9 cellular contexts compared by ENCODE assay signal in the genomic region with DNA sequence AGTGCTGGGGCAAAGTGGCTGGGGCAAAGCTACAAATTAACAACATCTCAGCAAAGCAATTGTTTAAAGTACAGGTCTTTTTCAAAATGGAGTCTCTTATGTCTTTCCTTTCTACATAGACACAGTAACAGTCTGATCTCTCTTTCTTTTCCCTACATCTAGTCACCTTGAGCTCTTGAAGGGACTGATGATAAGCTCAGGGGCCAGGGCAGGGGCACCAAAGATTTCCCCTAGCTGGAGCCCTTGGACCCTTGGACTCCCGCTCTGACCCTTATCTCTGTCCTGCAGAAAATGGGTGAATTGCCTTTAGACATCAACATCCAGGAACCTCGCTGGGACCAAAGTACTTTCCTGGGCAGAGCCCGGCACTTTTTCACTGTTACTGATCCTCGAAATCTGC. TPM values are rescaled to one million over a fixed set of nuclear protein-coding genes. Genes with fewer than 3 reads are reported as not detected.
DNase-seq lines count a peak whose midpoint lies in the region; ATAC-seq, FAIRE-seq and TF ChIP-seq lines count a peak whose summit lies in the region.
"Not testable (repeated sequence)": the region's sequence is repeated elsewhere in the genome, so short reads cannot be mapped to it uniquely, and the experiment has no call there.
"Had no signal": no experiment of that assay in that cellular context is flagged by ENCODE, and none has a peak within 500 bp of the region (broad histone marks: within the 10 kb centered on the region; RNA-seq: fewer than 3 reads in every experiment).

No MANE protein-coding gene starts in this region.

- H3K9me3 Mint-ChIP-seq in CD4-positive, alpha-beta memory T cell; type B pancreatic cell: not testable (repeated sequence)

- POLR2A ChIA-PET in CD4-positive, alpha-beta memory T cell (lab: Charles Lee; ENCODE audit: partially characterized antibody): not testable (repeated sequence)
- POLR2A ChIA-PET in K562 (lab: Yijun Ruan, JAX): interaction anchor here (0.6 to 1.4 kb wide), 3 partner anchors 23 to 1679 kb away, joined by 3 to 5 read pairs (median 3); no protein-coding TSS in a partner anchor

- not testable (repeated sequence) for H3K27me3 ChIP-seq in CD4-positive, alpha-beta memory T cell (ENCODE audit: insufficient read depth, low read length); K562 (ENCODE audit: control insufficient read depth in 2 of 2, insufficient read depth in 2 of 2, low read length in 2 of 2); hepatocyte

- H3K79me2 ChIP-seq in K562 (ENCODE audit: control insufficient read depth, insufficient read depth, low read length): not testable (repeated sequence)
- H3K79me2 ChIP-seq in hepatocyte: peaks cover 16% of the 10 kb centered on the region

- H3K4me3 Mint-ChIP-seq in CD4-positive, alpha-beta memory T cell: peak overlapping the region in 1 of 8 donors; percentile 7
- H3K4me3 Mint-ChIP-seq in T-helper 17 cell, type B pancreatic cell: not testable (repeated sequence)

- H4K20me1 ChIP-seq in K562 (replicated peaks; ENCODE audit: control insufficient read depth, insufficient read depth, low read length); hepatocyte (ENCODE audit: insufficient read depth, poor library complexity, severe bottlenecking): not testable (repeated sequence)

- H3K27ac Mint-ChIP-seq in CD4-positive, alpha-beta memory T cell: peak overlapping the region in 5 of 7 donors; percentile 6 to 52 (median 25)
- H3K27ac Mint-ChIP-seq in T-helper 17 cell: peak overlapping the region; percentile 37
- peak overlapping the region; percentile 41 for H3K27ac Mint-ChIP-seq in type B pancreatic cell

- peak overlapping the region; percentile 32; the same call in 1 of the 2 replicates for H3K4me2 ChIP-seq in K562 (ENCODE audit: insufficient read depth, low read length)
- peak overlapping the region; percentile 94 for H3K4me2 ChIP-seq in hepatocyte

- peaks cover 20% of the 10 kb centered on the region for H3K4me1 ChIP-seq in CD4-positive, alpha-beta memory T cell (ENCODE audit: insufficient read depth, low read length)
- H3K4me1 ChIP-seq in K562 (replicated peaks in 1 of 2; ENCODE audit: control insufficient read depth in 2 of 2, insufficient read depth in 2 of 2, low read length in 2 of 2) (peaks cover 12 to 43% of the 10 kb centered on the region in 2 experiments; a peak in 4 of 5 replicates), hepatocyte (ENCODE audit: insufficient read depth) (peaks cover 32% of the 10 kb centered on the region)

- not testable (repeated sequence) for H3K27ac ChIP-seq in CD4-positive, alpha-beta memory T cell (ENCODE audit: low read depth, low read length); K562 (ENCODE audit: extremely low read depth, low read depth, low read length)
- peak overlapping the region; percentile 99 for H3K27ac ChIP-seq in hepatocyte

- not testable (repeated sequence) for H3K27me3 Mint-ChIP-seq in CD4-positive, alpha-beta memory T cell; T-helper 17 cell
- H3K27me3 Mint-ChIP-seq in type B pancreatic cell: peaks cover 43% of the 10 kb centered on the region

- not testable (repeated sequence) for TF ChIP-seq POLR2A in K562 (conservative IDR thresholded peaks at IDR 0.05)

- H3K4me1 Mint-ChIP-seq in CD4-positive, alpha-beta memory T cell: peaks cover 10 to 34% (median 15%) of the 10 kb centered on the region in 4 donors
- peaks cover 29% of the 10 kb centered on the region for H3K4me1 Mint-ChIP-seq in T-helper 17 cell
- H3K4me1 Mint-ChIP-seq in type B pancreatic cell (ENCODE audit: unreplicated experiment): peaks cover 13% of the 10 kb centered on the region

- in situ Hi-C loops in K562 (cut with MboI): not testable (repeated sequence)

- not testable (repeated sequence) for H3K9me3 ChIP-seq in CD4-positive, alpha-beta memory T cell (ENCODE audit: control insufficient read depth in 1 of 2, low read length in 2 of 2); T-helper 17 cell (ENCODE audit: control insufficient read depth, low read length, poor library complexity, severe bottlenecking); K562 (replicated peaks; ENCODE audit: control insufficient read depth, insufficient read depth, low read depth, low read length); hepatocyte (ENCODE audit: low read depth)

- FAIRE-seq in K562 (lab: Jason Lieb, UNC): peak; percentile 26

- not testable (repeated sequence) for TF ChIP-seq CTCF in K562 (IDR thresholded peaks at IDR 0.05 in 2 of 3, conservative IDR thresholded peaks at IDR 0.05 in 1 of 3; ENCODE audit: insufficient read depth in 2 of 3, low read depth in 1 of 3, low read length in 3 of 3); hepatocyte (IDR thresholded peaks at IDR 0.05; ENCODE audit: poor library complexity); type B pancreatic cell (conservative IDR thresholded peaks at IDR 0.05)

- not testable (repeated sequence) for H3K9me2 ChIP-seq in hepatocyte (replicated peaks; ENCODE audit: insufficient read depth)

- peaks cover 34% of the 10 kb centered on the region for H3K36me3 ChIP-seq in CD4-positive, alpha-beta memory T cell (ENCODE audit: insufficient read depth, low read length)
- not testable (repeated sequence) for H3K36me3 ChIP-seq in K562 (ENCODE audit: control insufficient read depth, insufficient read depth, low read length); hepatocyte (replicated peaks; ENCODE audit: insufficient read depth, low read depth)

- H3K9me1 ChIP-seq in K562 (ENCODE audit: control insufficient read depth, insufficient read depth, low read length): not testable (repeated sequence)

- TF ChIP-seq EP300 in K562 (IDR thresholded peaks at IDR 0.05; ENCODE audit: low read length): not testable (repeated sequence)

- H3K9ac ChIP-seq in K562 (ENCODE audit: insufficient read depth in 1 of 2, low read depth in 2 of 2, low read length in 2 of 2): peak overlapping the region in 1 of 2 experiments; percentile 45; a peak in 1 of 4 replicates

- ATAC-seq in T-helper 17 cell, K562: not testable (repeated sequence)

- BruUV-seq in K562 (replicated peaks; lab: Mats Ljungman, UMichigan): not testable (repeated sequence)

- peaks cover 25 to 56% of the 10 kb centered on the region in 2 donors for H3K36me3 Mint-ChIP-seq in CD4-positive, alpha-beta memory T cell
- H3K36me3 Mint-ChIP-seq in T-helper 17 cell (ENCODE audit: low read depth); type B pancreatic cell: not testable (repeated sequence)

- not testable (repeated sequence) for DNase-seq in CD4-positive, alpha-beta memory T cell; T-helper 17 cell; type B pancreatic cell (ENCODE audit: extremely low spot score, unreplicated experiment)
- DNase-seq in K562 (ENCODE audit: extremely low read depth in 1 of 4, low spot score in 3 of 4): peak in 3 of 4 experiments; percentile 21 to 58 (median 53)
- DNase-seq in hepatocyte (ENCODE audit: low spot score): peak; percentile 72

- intact Hi-C loops in CD4-positive, alpha-beta memory T cell (cut with micrococcal nuclease): not testable (repeated sequence)
- intact Hi-C loops in K562 (cut with micrococcal nuclease): loop anchor here (5.0 to 10.0 kb wide), 2 partner anchors 33 to 410 kb away; no protein-coding TSS in a partner anchor

- 0% methylated on average over 4 of the region's 4 CpGs for WGBS in K562 (ENCODE audit: insufficient coverage, low coverage, missing lambda C conversion rate)
- 74% methylated on average over 4 of the region's 4 CpGs for whole genome bisulfite sequencing in hepatocyte (ENCODE audit: low lambda C conversion rate, missing lambda C conversion rate)

- not testable (repeated sequence) for TF ChIP-seq RAD21 in K562 (CRISPR knock-in tag; conservative IDR thresholded peaks at IDR 0.05 in 1 of 2, IDR thresholded peaks at IDR 0.05 in 1 of 2)

- not testable (repeated sequence) for H2AFZ ChIP-seq in K562 (ENCODE audit: low read depth, low read length); hepatocyte

- not testable (repeated sequence) for H3K4me3 ChIP-seq in CD4-positive, alpha-beta memory T cell (ENCODE audit: low read length in 2 of 2); K562; hepatocyte

- CTCF ChIA-PET in CD4-positive, alpha-beta memory T cell (lab: Charles Lee; ENCODE audit: partially characterized antibody): interaction anchor here (0.9 to 2.3 kb wide), 7 partner anchors 9 to 38 kb away, joined by 3 to 7 read pairs (median 4); no protein-coding TSS in a partner anchor
- CTCF ChIA-PET in K562 (lab: Yijun Ruan, JAX; ENCODE audit: low intra/inter-chr PET ratio): not testable (repeated sequence)

RNA-seq across cellular contexts. Expression of a gene that starts 3.4 kb away (rescaled TPM):
- total RNA-seq in CD4-positive, alpha-beta memory T cell: 100 to 1,000 TPM; 118 to 123 TPM
- 10 to 100 TPM; 10.8 to 21.0 TPM for polyA plus RNA-seq in CD4-positive, alpha-beta memory T cell
- total RNA-seq in T-helper 17 cell: 10 to 100 TPM; 40.8 to 51.5 TPM
- 6.0 and 9.2 TPM in 2 replicates for total RNA-seq in K562 (2011; cell fraction: chromatin; rRNA removed; ENCODE audit: low replicate concordance)
- 3.8 and 5.2 TPM in 2 replicates for total RNA-seq in K562 (2011; cell fraction: nucleolus; rRNA removed)
- 3.7 and 5.1 TPM in 2 replicates for total RNA-seq in K562 (2011; cell fraction: nucleoplasm; rRNA removed)
- total RNA-seq in K562 (2014; rRNA removed): 1.00 and 2.2 TPM in 2 replicates
- 0.64 and 0.69 TPM in 2 replicates for total RNA-seq in K562 (2014; rRNA removed; fragmentation: Illumina TruSeq; extraction: Trizol)
- 0.58 and 0.68 TPM in 2 replicates for total RNA-seq in K562 (2015; rRNA removed; fragmentation: Illumina TruSeq; extraction: Trizol)
- total RNA-seq in K562 (2021): 1.4 and 1.8 TPM in 2 replicates
- 4.6 and 8.1 TPM in 2 replicates for polyA plus RNA-seq in K562 (2011; rRNA removed)
- 5.6 and 7.0 TPM in 2 replicates for polyA plus RNA-seq in K562 (2011; cell fraction: cytosol; rRNA removed)
- polyA plus RNA-seq in K562 (2011; cell fraction: nucleus; rRNA removed): 15.8 and 21.0 TPM in 2 replicates
- 1.6 and 3.3 TPM in 2 replicates for polyA plus RNA-seq in K562 (2012)
- polyA plus RNA-seq in K562 (2014; fragmentation: Illumina TruSeq; extraction: Trizol): 1.5 and 1.6 TPM in 2 replicates
- polyA plus RNA-seq in K562 (2014; fragmentation: Nextera tagmentation; extraction: Ambion mirVana): under 1 TPM; 0.24 to 0.31 TPM
- 0.86 and 0.96 TPM in 2 replicates for polyA plus RNA-seq in K562 (2014; rRNA removed)
- polyA minus RNA-seq in K562 (2011; rRNA and poly(A)+ RNA removed): 5.0 and 5.6 TPM in 2 replicates
- 2.5 and 5.0 TPM in 2 replicates for polyA minus RNA-seq in K562 (2011; cell fraction: cytosol; rRNA and poly(A)+ RNA removed)
- polyA minus RNA-seq in K562 (2011; cell fraction: nucleus; rRNA and poly(A)+ RNA removed): 3.4 and 5.2 TPM in 2 replicates
- 92.4 and 102 TPM in 2 replicates for total RNA-seq in hepatocyte
- 93.6 and 126 TPM in 2 replicates for polyA plus RNA-seq in hepatocyte
- total RNA-seq in type B pancreatic cell (ENCODE audit: low replicate concordance): 15.3 and 25.7 TPM in 2 replicates

RNA-seq across cellular contexts. Expression of a gene that starts 3.5 kb away (rescaled TPM):
- total RNA-seq in CD4-positive, alpha-beta memory T cell: 1 to 10 TPM; 1.1 to 1.8 TPM
- polyA plus RNA-seq in CD4-positive, alpha-beta memory T cell: under 1 TPM; 0.20 to 0.29 TPM
- total RNA-seq in T-helper 17 cell (1 to 10 TPM in 1 of 2 donors, under 1 TPM in 1; 0.65 to 1.1 TPM), K562 (2014; rRNA removed) (0.16 and 0.23 TPM in 2 replicates), K562 (2014; rRNA removed; fragmentation: Illumina TruSeq; extraction: Trizol) (0.04 TPM in 1 of 2 replicates, not detected in the other), K562 (2015; rRNA removed; fragmentation: Illumina TruSeq; extraction: Trizol) (0.04 and 0.07 TPM in 2 replicates), K562 (2021) (0.09 and 0.29 TPM in 2 replicates), hepatocyte (2.5 and 6.0 TPM in 2 replicates), type B pancreatic cell (ENCODE audit: low replicate concordance) (1.4 and 2.0 TPM in 2 replicates)
- 0.69 TPM in 1 of 2 replicates, not detected in the other for total RNA-seq in K562 (2011; cell fraction: chromatin; rRNA removed; ENCODE audit: low replicate concordance)
- total RNA-seq in K562 (2011; cell fraction: nucleolus; rRNA removed): 0.79 and 0.83 TPM in 2 replicates
- 0.44 and 0.46 TPM in 2 replicates for total RNA-seq in K562 (2011; cell fraction: nucleoplasm; rRNA removed)
- polyA plus RNA-seq in K562 (2011; rRNA removed) (0.24 and 0.28 TPM in 2 replicates), K562 (2014; fragmentation: Illumina TruSeq; extraction: Trizol) (0.04 TPM in 1 of 2 replicates, not detected in the other), K562 (2014; fragmentation: Nextera tagmentation; extraction: Ambion mirVana) (not detected), K562 (2014; rRNA removed) (0.04 and 0.07 TPM in 2 replicates), hepatocyte (8.4 and 10.5 TPM in 2 replicates)
- polyA plus RNA-seq in K562 (2011; cell fraction: cytosol; rRNA removed): 0.15 and 0.57 TPM in 2 replicates
- 0.62 and 0.97 TPM in 2 replicates for polyA plus RNA-seq in K562 (2011; cell fraction: nucleus; rRNA removed)
- 0.09 and 0.54 TPM in 2 replicates for polyA plus RNA-seq in K562 (2012)
- 0.14 TPM in 1 of 2 replicates, not detected in the other for polyA minus RNA-seq in K562 (2011; rRNA and poly(A)+ RNA removed)
- 0.38 TPM in 1 of 2 replicates, not detected in the other for polyA minus RNA-seq in K562 (2011; cell fraction: cytosol; rRNA and poly(A)+ RNA removed)
- 0.44 and 0.67 TPM in 2 replicates for polyA minus RNA-seq in K562 (2011; cell fraction: nucleus; rRNA and poly(A)+ RNA removed)
- total RNA-seq: GM12878 had no signal
- polyA plus RNA-seq: CD14-positive monocyte, IgD-negative memory B cell had no signal

RNA-seq across cellular contexts. Expression of a gene that starts 27.4 kb away (rescaled TPM):
- total RNA-seq in CD4-positive, alpha-beta memory T cell: not detected
- polyA plus RNA-seq in CD4-positive, alpha-beta memory T cell: not detected
- not detected for total RNA-seq in T-helper 17 cell
- 4.6 and 10.2 TPM in 2 replicates for total RNA-seq in K562 (2011; cell fraction: chromatin; rRNA removed; ENCODE audit: low replicate concordance)
- total RNA-seq in K562 (2011; cell fraction: nucleolus; rRNA removed): 12.9 and 13.0 TPM in 2 replicates
- 7.4 and 7.9 TPM in 2 replicates for total RNA-seq in K562 (2011; cell fraction: nucleoplasm; rRNA removed)
- total RNA-seq in K562 (2014; rRNA removed): 7.5 and 9.7 TPM in 2 replicates
- total RNA-seq in K562 (2014; rRNA removed; fragmentation: Illumina TruSeq; extraction: Trizol): 2.4 and 2.7 TPM in 2 replicates
- total RNA-seq in K562 (2015; rRNA removed; fragmentation: Illumina TruSeq; extraction: Trizol): 7.8 and 8.5 TPM in 2 replicates
- 8.6 and 9.1 TPM in 2 replicates for total RNA-seq in K562 (2021)
- polyA plus RNA-seq in K562 (2011; rRNA removed): 4.9 and 5.7 TPM in 2 replicates
- 6.7 and 10.6 TPM in 2 replicates for polyA plus RNA-seq in K562 (2011; cell fraction: cytosol; rRNA removed)
- polyA plus RNA-seq in K562 (2011; cell fraction: nucleus; rRNA removed): 15.5 and 16.6 TPM in 2 replicates
- 8.5 and 11.1 TPM in 2 replicates for polyA plus RNA-seq in K562 (2012)
- polyA plus RNA-seq in K562 (2014; fragmentation: Illumina TruSeq; extraction: Trizol): 2.8 and 5.2 TPM in 2 replicates
- under 1 TPM; 0.15 to 0.31 TPM for polyA plus RNA-seq in K562 (2014; fragmentation: Nextera tagmentation; extraction: Ambion mirVana)
- 8.9 and 10.0 TPM in 2 replicates for polyA plus RNA-seq in K562 (2014; rRNA removed)
- 3.4 and 4.8 TPM in 2 replicates for polyA minus RNA-seq in K562 (2011; rRNA and poly(A)+ RNA removed)
- 3.4 and 3.6 TPM in 2 replicates for polyA minus RNA-seq in K562 (2011; cell fraction: cytosol; rRNA and poly(A)+ RNA removed)
- polyA minus RNA-seq in K562 (2011; cell fraction: nucleus; rRNA and poly(A)+ RNA removed): 14.4 and 25.2 TPM in 2 replicates
- 31.9 and 34.8 TPM in 2 replicates for total RNA-seq in hepatocyte
- polyA plus RNA-seq in hepatocyte: 18.2 and 19.5 TPM in 2 replicates
- 6.9 and 17.1 TPM in 2 replicates for total RNA-seq in type B pancreatic cell (ENCODE audit: low replicate concordance)
- polyA plus RNA-seq: CD8-positive, alpha-beta memory T cell; IgD-negative memory B cell had no signal

RNA-seq across cellular contexts. Expression of a gene that starts 34.8 kb away (rescaled TPM):
- total RNA-seq in CD4-positive, alpha-beta memory T cell: 10 to 100 TPM; 33.4 to 33.9 TPM
- 10 to 100 TPM in 1 of 2 donors, 1 to 10 TPM in 1; 8.4 to 19.9 TPM for polyA plus RNA-seq in CD4-positive, alpha-beta memory T cell
- total RNA-seq in T-helper 17 cell (10 to 100 TPM; 16.0 to 23.4 TPM), K562 (2014; rRNA removed) (27.2 and 31.7 TPM in 2 replicates), K562 (2014; rRNA removed; fragmentation: Illumina TruSeq; extraction: Trizol) (5.4 and 6.4 TPM in 2 replicates), K562 (2015; rRNA removed; fragmentation: Illumina TruSeq; extraction: Trizol) (18.5 and 19.8 TPM in 2 replicates), K562 (2021) (38.6 and 42.1 TPM in 2 replicates), hepatocyte (62.9 and 73.6 TPM in 2 replicates), type B pancreatic cell (ENCODE audit: low replicate concordance) (50.2 and 86.6 TPM in 2 replicates)
- 28.9 and 51.1 TPM in 2 replicates for total RNA-seq in K562 (2011; cell fraction: chromatin; rRNA removed; ENCODE audit: low replicate concordance)
- 36.8 and 39.7 TPM in 2 replicates for total RNA-seq in K562 (2011; cell fraction: nucleolus; rRNA removed)
- total RNA-seq in K562 (2011; cell fraction: nucleoplasm; rRNA removed): 26.9 and 34.2 TPM in 2 replicates
- polyA plus RNA-seq in K562 (2011; rRNA removed) (14.7 and 29.0 TPM in 2 replicates), K562 (2014; fragmentation: Illumina TruSeq; extraction: Trizol) (11.8 and 30.3 TPM in 2 replicates), K562 (2014; fragmentation: Nextera tagmentation; extraction: Ambion mirVana) (under 1 TPM; 0.23 to 0.59 TPM), K562 (2014; rRNA removed) (42.5 and 43.7 TPM in 2 replicates), hepatocyte (88.5 and 90.7 TPM in 2 replicates)
- polyA plus RNA-seq in K562 (2011; cell fraction: cytosol; rRNA removed): 28.1 and 68.0 TPM in 2 replicates
- polyA plus RNA-seq in K562 (2011; cell fraction: nucleus; rRNA removed): 65.4 and 125 TPM in 2 replicates
- 34.1 and 35.5 TPM in 2 replicates for polyA plus RNA-seq in K562 (2012)
- 8.0 and 8.6 TPM in 2 replicates for polyA minus RNA-seq in K562 (2011; rRNA and poly(A)+ RNA removed)
- polyA minus RNA-seq in K562 (2011; cell fraction: cytosol; rRNA and poly(A)+ RNA removed): 19.6 and 24.0 TPM in 2 replicates
- 19.8 and 24.9 TPM in 2 replicates for polyA minus RNA-seq in K562 (2011; cell fraction: nucleus; rRNA and poly(A)+ RNA removed)

RNA-seq across cellular contexts. Expression of a gene that starts 47.1 kb away (rescaled TPM):
- total RNA-seq in CD4-positive, alpha-beta memory T cell: 10 to 100 TPM; 11.5 to 14.3 TPM
- 10 to 100 TPM in 1 of 2 donors, 1 to 10 TPM in 1; 5.0 to 10.3 TPM for polyA plus RNA-seq in CD4-positive, alpha-beta memory T cell
- total RNA-seq in T-helper 17 cell (1 to 10 TPM; 3.8 to 5.7 TPM), K562 (2014; rRNA removed) (17.9 and 20.6 TPM in 2 replicates), K562 (2014; rRNA removed; fragmentation: Illumina TruSeq; extraction: Trizol) (16.6 and 18.0 TPM in 2 replicates), K562 (2015; rRNA removed; fragmentation: Illumina TruSeq; extraction: Trizol) (13.6 and 14.3 TPM in 2 replicates), K562 (2021) (19.2 and 24.5 TPM in 2 replicates), hepatocyte (3.2 and 5.0 TPM in 2 replicates), type B pancreatic cell (ENCODE audit: low replicate concordance) (11.3 and 19.2 TPM in 2 replicates)
- total RNA-seq in K562 (2011; cell fraction: chromatin; rRNA removed; ENCODE audit: low replicate concordance): 20.7 and 34.6 TPM in 2 replicates
- 16.7 and 19.2 TPM in 2 replicates for total RNA-seq in K562 (2011; cell fraction: nucleolus; rRNA removed)
- 17.9 and 20.4 TPM in 2 replicates for total RNA-seq in K562 (2011; cell fraction: nucleoplasm; rRNA removed)
- polyA plus RNA-seq in K562 (2011; rRNA removed) (16.1 and 17.4 TPM in 2 replicates), K562 (2014; fragmentation: Illumina TruSeq; extraction: Trizol) (34.7 and 35.5 TPM in 2 replicates), K562 (2014; fragmentation: Nextera tagmentation; extraction: Ambion mirVana) (10 to 100 TPM; 11.6 to 14.8 TPM), K562 (2014; rRNA removed) (16.6 and 18.9 TPM in 2 replicates), hepatocyte (4.0 and 5.1 TPM in 2 replicates)
- 13.8 and 17.6 TPM in 2 replicates for polyA plus RNA-seq in K562 (2011; cell fraction: cytosol; rRNA removed)
- polyA plus RNA-seq in K562 (2011; cell fraction: nucleus; rRNA removed): 13.3 and 19.8 TPM in 2 replicates
- polyA plus RNA-seq in K562 (2012): 10.5 and 24.8 TPM in 2 replicates
- polyA minus RNA-seq in K562 (2011; rRNA and poly(A)+ RNA removed): 15.7 and 22.2 TPM in 2 replicates
- polyA minus RNA-seq in K562 (2011; cell fraction: cytosol; rRNA and poly(A)+ RNA removed): 8.4 and 13.6 TPM in 2 replicates
- polyA minus RNA-seq in K562 (2011; cell fraction: nucleus; rRNA and poly(A)+ RNA removed): 7.5 and 8.2 TPM in 2 replicates
